ENCODE assay signal across 17 cellular contexts in the genomic region with DNA sequence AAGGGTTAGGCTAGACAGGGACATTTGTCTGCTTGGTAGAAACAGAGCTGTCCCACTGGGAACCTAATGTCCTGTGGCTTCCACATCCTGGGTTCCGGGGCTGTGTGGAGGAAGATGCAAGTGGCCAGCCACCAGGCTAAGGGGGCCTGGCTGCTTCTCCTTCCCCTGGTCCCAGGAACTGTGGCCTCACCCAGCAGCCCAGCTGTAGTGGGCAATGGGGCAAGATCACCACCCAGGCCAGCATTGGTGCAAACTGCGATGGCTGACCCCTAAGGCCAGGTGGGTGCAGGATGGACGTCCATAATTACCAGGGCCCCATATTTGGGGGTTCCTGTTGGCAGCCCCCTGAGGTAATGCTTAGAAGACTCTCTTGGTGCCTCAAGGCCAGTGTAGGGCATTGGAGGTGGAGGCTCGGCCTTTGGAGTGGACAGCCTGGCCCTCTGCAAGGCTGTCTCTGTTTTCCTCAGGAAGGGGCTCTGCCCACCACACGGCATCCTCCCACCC.
"Had no signal": no experiment of that assay in that cellular context is flagged by ENCODE, and none has a peak within 500 bp of the region (broad histone marks: within the 10 kb centered on the region; RNA-seq: fewer than 3 reads in every experiment).

No MANE protein-coding gene starts in this region.

- H3K27me3 ChIP-seq: body of pancreas, cardiac muscle cell, upper lobe of left lung had no signal

- DNase-seq: activated CD4-positive, alpha-beta memory T cell treated with anti-CD3 and anti-CD28 coated beads, Interleukin-2, amount 10 ng/mL, durations not matched to agents 7 days and 5 days; activated CD4-positive, alpha-beta T cell treated with anti-CD3 and anti-CD28 coated beads, Interleukin-2, amount 10 ng/mL, durations not matched to agents 24 days and 14 days; activated effector memory CD4-positive, alpha-beta T cell treated with anti-CD3 and anti-CD28 coated beads, Interleukin-2, amount 50 U/mL, for 16 hours; activated naive CD4-positive, alpha-beta T cell treated with anti-CD3 and anti-CD28 coated beads, Interleukin-2, amount 10 ng/mL, durations not matched to agents 7 days and 5 days; activated T-cell treated with anti-CD3 and anti-CD28 coated beads, Interleukin-2, amount 50 U/mL, for 72 hours; body of pancreas; kidney; naive B cell; SK-N-SH; stimulated activated CD4-positive, alpha-beta T cell treated with anti-CD3 and anti-CD28 coated beads, Interleukin-2, amount 100 ng/mL, for 24 hours; stimulated activated naive CD8-positive, alpha-beta T cell treated with anti-CD3 and anti-CD28 coated beads, Interleukin-15, amount 100 ng/mL, for 72 hours; upper lobe of left lung had no signal

- H3K4me1 ChIP-seq: body of pancreas had no signal

- H3K9ac ChIP-seq: SK-N-SH had no signal

- H3K27ac ChIP-seq: body of pancreas, cardiac muscle cell, upper lobe of left lung, VCaP had no signal

- H3K9me3 ChIP-seq: body of pancreas, SK-N-SH, upper lobe of left lung had no signal

- H3K4me2 ChIP-seq: SK-N-SH had no signal

- H3K4me3 ChIP-seq: body of pancreas, cardiac muscle cell, lung, upper lobe of left lung had no signal

- H3K36me3 ChIP-seq: cardiac muscle cell, upper lobe of left lung had no signal

- ATAC-seq: activated CD4-positive, CD25-positive, alpha-beta regulatory T cell treated with anti-CD3 and anti-CD28 coated beads, Interleukin-2, amount 50 U/mL, for 24 hours; activated T-cell treated with anti-CD3 and anti-CD28 coated beads, Interleukin-2, amount 50 U/mL, for 72 hours; body of pancreas; stimulated activated effector memory CD8-positive, alpha-beta T cell treated with anti-CD3 and anti-CD28 coated beads, Interleukin-12 subunit alpha, Interleukin-12 subunit beta, amount 100 ng/mL, for 72 hours; stimulated activated naive CD8-positive, alpha-beta T cell treated with anti-CD3 and anti-CD28 coated beads, Interleukin-15, amount 100 ng/mL, for 72 hours had no signal
